ENCODE assay signal across 8 cellular contexts in the genomic region with DNA sequence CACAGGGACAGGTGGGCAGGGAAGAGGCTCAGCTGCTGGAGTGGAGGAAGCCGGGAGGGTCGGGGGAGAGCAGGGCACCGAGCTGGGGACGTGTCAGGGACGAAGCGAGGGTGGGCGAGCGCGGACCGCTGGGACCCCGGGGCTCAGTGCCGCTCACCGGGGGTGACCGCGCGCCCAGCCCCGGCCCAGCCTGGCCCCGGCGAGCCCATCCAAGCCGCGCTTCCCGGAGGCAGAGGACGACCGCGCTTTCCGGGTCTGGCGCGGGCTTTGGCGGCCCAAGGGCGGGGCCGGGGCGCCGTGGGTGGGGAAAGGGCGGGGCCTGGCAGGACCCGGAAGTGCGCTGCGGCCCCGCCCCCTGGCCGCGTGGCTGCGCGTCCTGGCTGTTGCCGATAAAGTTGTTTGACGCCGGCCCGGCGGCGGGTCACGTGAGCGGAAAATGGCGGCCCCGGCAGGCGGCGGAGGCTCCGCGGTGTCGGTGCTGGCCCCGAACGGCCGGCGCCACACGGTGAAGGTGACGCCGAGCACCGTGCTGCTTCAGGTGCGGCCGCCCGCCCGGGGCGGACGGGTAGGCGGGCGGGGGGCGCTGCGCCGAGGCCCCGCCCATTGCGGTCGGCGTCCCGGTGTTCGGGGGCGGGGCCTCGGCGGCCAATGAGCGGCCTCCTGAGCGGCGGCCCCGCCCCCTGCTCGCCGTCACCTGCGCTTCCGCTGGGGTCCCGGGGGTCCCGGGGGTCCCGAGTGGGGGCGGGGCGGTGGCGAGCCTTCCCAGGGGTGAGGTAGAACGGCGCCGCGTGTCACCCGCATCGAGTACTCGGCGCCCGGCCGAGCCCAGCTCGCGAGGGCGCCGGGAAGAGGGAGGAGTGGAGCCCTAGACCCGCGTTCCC. TPM values are rescaled to one million over a fixed set of nuclear protein-coding genes. Genes with fewer than 3 reads are reported as not detected.
DNase-seq lines count a peak whose midpoint lies in the region; ATAC-seq, FAIRE-seq and TF ChIP-seq lines count a peak whose summit lies in the region.

A gene with protein sequence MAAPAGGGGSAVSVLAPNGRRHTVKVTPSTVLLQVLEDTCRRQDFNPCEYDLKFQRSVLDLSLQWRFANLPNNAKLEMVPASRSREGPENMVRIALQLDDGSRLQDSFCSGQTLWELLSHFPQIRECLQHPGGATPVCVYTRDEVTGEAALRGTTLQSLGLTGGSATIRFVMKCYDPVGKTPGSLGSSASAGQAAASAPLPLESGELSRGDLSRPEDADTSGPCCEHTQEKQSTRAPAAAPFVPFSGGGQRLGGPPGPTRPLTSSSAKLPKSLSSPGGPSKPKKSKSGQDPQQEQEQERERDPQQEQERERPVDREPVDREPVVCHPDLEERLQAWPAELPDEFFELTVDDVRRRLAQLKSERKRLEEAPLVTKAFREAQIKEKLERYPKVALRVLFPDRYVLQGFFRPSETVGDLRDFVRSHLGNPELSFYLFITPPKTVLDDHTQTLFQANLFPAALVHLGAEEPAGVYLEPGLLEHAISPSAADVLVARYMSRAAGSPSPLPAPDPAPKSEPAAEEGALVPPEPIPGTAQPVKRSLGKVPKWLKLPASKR (plus strand): TSS at position 419 of the 881 bp plus-strand sequence. CDS start 18 bp downstream, at position 437.

- H3K4me3 Mint-ChIP-seq in activated naive CD8-positive, alpha-beta T cell treated with anti-CD3 and anti-CD28 coated beads for 36 hours = peak within 1 kb of the TSS; percentile 98

- peak within 1 kb of the TSS; percentile 77 for H2AFZ ChIP-seq in SU-DHL-6 (ENCODE audit: low read depth, low read length, severe bottlenecking)

- H3K4me1 Mint-ChIP-seq in activated naive CD8-positive, alpha-beta T cell treated with anti-CD3 and anti-CD28 coated beads for 36 hours = peaks cover 34% of the 10 kb centered on the region

- DNase-seq in HEK293T (ENCODE audit: extremely low spot score) (peak; percentile 98), MV-4-11 (lab: John Stamatoyannopoulos, UW) (peak; percentile 82), Right ventricle myocardium inferior (ENCODE audit: missing footprints) (peak; percentile 97), pancreas (peak; percentile 86 to 99 (median 94))
- DNase-seq in activated naive CD8-positive, alpha-beta T cell treated with anti-CD3 and anti-CD28 coated beads for 36 hours = peak; percentile 94

- intact Hi-C loops in Right ventricle myocardium inferior (cut with DNase I) = loop anchor here (5.0 kb wide), 1 partner anchor 35 kb away; no protein-coding TSS in a partner anchor
- intact Hi-C loops in pancreas (cut with DNase I) = no loop called here

- POLR2A ChIA-PET in HEK293T (lab: Yijun Ruan, JAX) = interaction anchor here (0.7 to 3.0 kb wide), 9 partner anchors 10 to 121 kb away, joined by 3 to 12 read pairs (median 4); a partner anchor contains a TSS

- H4K20me1 ChIP-seq in SU-DHL-6 (ENCODE audit: low read depth, low read length) = no peaks in the 10 kb centered on the region

- peak within 1 kb of the TSS; percentile 72 for H3K27ac ChIP-seq in SU-DHL-6 (ENCODE audit: low read depth, low read length)
- peak within 1 kb of the TSS; percentile 88 to 92 (median 90) for H3K27ac ChIP-seq in pancreas
- H3K27ac ChIP-seq in thymus (ENCODE audit: low read depth) = peak within 1 kb of the TSS; percentile 94

- peak within 1 kb of the TSS; percentile 80 for H3K4me2 ChIP-seq in SU-DHL-6 (ENCODE audit: low read depth, low read length, poor library complexity, severe bottlenecking)

- ATAC-seq in Right ventricle myocardium inferior (peak; percentile 97), pancreas (peak; percentile 95 to 98 (median 98))

- H3K9me3 ChIP-seq in SU-DHL-6 (ENCODE audit: insufficient read depth, low read length) (peaks cover 4% of the 10 kb centered on the region; the same call in 1 of the 2 replicates), pancreas (no peaks in the 10 kb centered on the region), thymus (ENCODE audit: control insufficient read depth) (no peaks in the 10 kb centered on the region)

- WGBS in pancreas, 2 donors = 0 to 1% methylated on average over 64 to 115 of the region's 115 CpGs
- WGBS in thymus = under 1% methylated on average over 115 of the region's 115 CpGs

- H3K9me2 ChIP-seq in SU-DHL-6 (replicated peaks; ENCODE audit: insufficient read depth, low read length) = no peaks in the 10 kb centered on the region

- peak within 1 kb of the TSS; percentile 99 for H3K27ac Mint-ChIP-seq in activated naive CD8-positive, alpha-beta T cell treated with anti-CD3 and anti-CD28 coated beads for 36 hours

- H3K9ac ChIP-seq in SU-DHL-6 (ENCODE audit: low read length) = peak within 1 kb of the TSS; percentile 93

- TF ChIP-seq CTCF in SU-DHL-6 (IDR thresholded peaks at IDR 0.05; ENCODE audit: insufficient read depth, low read length, poor library complexity, severe bottlenecking) (no peak), pancreas (IDR thresholded peaks at IDR 0.05) (no peak)

- no peak for FAIRE-seq in pancreas (lab: Jason Lieb, UNC)

- H3K4me1 ChIP-seq in pancreas (peaks cover 0 to 7% (median 3%) of the 10 kb centered on the region in 3 donors), thymus (ENCODE audit: control insufficient read depth, insufficient read depth, low read length) (peaks cover 11% of the 10 kb centered on the region)

- peaks cover 9% of the 10 kb centered on the region; the same call in 1 of the 2 replicates for H3K79me2 ChIP-seq in SU-DHL-6 (ENCODE audit: insufficient read depth, low read length)

- H3K27me3 ChIP-seq in SU-DHL-6 (ENCODE audit: low read length) (no peaks in the 10 kb centered on the region), pancreas (no peaks in the 10 kb centered on the region), thymus (ENCODE audit: control insufficient read depth, insufficient read depth) (peaks cover 5% of the 10 kb centered on the region)

- H3K4me3 ChIP-seq in GM08714 (ENCODE audit: low read length) (peak within 1 kb of the TSS; percentile 90), SU-DHL-6 (ENCODE audit: insufficient read depth, low read length, poor library complexity, severe bottlenecking) (peak within 1 kb of the TSS; percentile 88), pancreas (peak within 1 kb of the TSS; percentile 64 to 97 (median 84)), thymus (ENCODE audit: low read length) (peak within 1 kb of the TSS; percentile 92)

- H3K36me3 ChIP-seq in SU-DHL-6 (ENCODE audit: low read length) (no peaks in the 10 kb centered on the region), pancreas (no peaks in the 10 kb centered on the region), thymus (ENCODE audit: control insufficient read depth, insufficient read depth) (peaks cover 9% of the 10 kb centered on the region)

- peaks cover 10% of the 10 kb centered on the region for H3K36me3 Mint-ChIP-seq in activated naive CD8-positive, alpha-beta T cell treated with anti-CD3 and anti-CD28 coated beads for 36 hours

- no peaks in the 10 kb centered on the region; the same call in 1 of the 2 replicates for H3F3A ChIP-seq in SU-DHL-6 (ENCODE audit: insufficient read depth)

- peaks cover 3% of the 10 kb centered on the region for H3K27me3 Mint-ChIP-seq in activated naive CD8-positive, alpha-beta T cell treated with anti-CD3 and anti-CD28 coated beads for 36 hours

- CTCF ChIA-PET in HEK293T (lab: Yijun Ruan, JAX) = interaction anchor here (0.9 kb wide), 1 partner anchor 18 kb away, joined by 6 read pairs; no protein-coding TSS in a partner anchor

- peaks cover 2% of the 10 kb centered on the region for H3K9me3 Mint-ChIP-seq in activated naive CD8-positive, alpha-beta T cell treated with anti-CD3 and anti-CD28 coated beads for 36 hours

TF ChIP-seq in HEK293T, 16 proteins besides CTCF, POLR2A, EP300 and RAD21:
- TF ChIP-seq CTBP1 (IDR thresholded peaks at IDR 0.05; ENCODE audit: borderline replicate concordance) = no peak
- no peak for TF ChIP-seq NFRKB (IDR thresholded peaks at IDR 0.05)
- TF ChIP-seq FOXA1 (IDR thresholded peaks at IDR 0.05) = no peak
- no peak for TF ChIP-seq SUZ12 (IDR thresholded peaks at IDR 0.05)
- no peak for TF ChIP-seq ZNF384 (IDR thresholded peaks at IDR 0.05)
- TF ChIP-seq, protein P1, sequence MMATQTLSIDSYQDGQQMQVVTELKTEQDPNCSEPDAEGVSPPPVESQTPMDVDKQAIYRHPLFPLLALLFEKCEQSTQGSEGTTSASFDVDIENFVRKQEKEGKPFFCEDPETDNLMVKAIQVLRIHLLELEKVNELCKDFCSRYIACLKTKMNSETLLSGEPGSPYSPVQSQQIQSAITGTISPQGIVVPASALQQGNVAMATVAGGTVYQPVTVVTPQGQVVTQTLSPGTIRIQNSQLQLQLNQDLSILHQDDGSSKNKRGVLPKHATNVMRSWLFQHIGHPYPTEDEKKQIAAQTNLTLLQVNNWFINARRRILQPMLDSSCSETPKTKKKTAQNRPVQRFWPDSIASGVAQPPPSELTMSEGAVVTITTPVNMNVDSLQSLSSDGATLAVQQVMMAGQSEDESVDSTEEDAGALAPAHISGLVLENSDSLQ (IDR thresholded peaks at IDR 0.05) = no peak
- no peak for TF ChIP-seq BHLHE40 (IDR thresholded peaks at IDR 0.05; ENCODE audit: borderline replicate concordance)
- TF ChIP-seq ARNT (IDR thresholded peaks at IDR 0.05) = peak; percentile 85
- TF ChIP-seq ELF4 (IDR thresholded peaks at IDR 0.05) = no peak; the same call in none of the 2 replicates
- no peak; the same call in 1 of the 2 replicates for TF ChIP-seq FOXM1 (IDR thresholded peaks at IDR 0.05; ENCODE audit: borderline replicate concordance)
- TF ChIP-seq LEF1 (IDR thresholded peaks at IDR 0.05; ENCODE audit: borderline replicate concordance) = peak; percentile 96
- no peak for TF ChIP-seq FOXK2 (IDR thresholded peaks at IDR 0.05)
- no peak for TF ChIP-seq HDGF (IDR thresholded peaks at IDR 0.05; ENCODE audit: borderline replicate concordance)
- no peak for TF ChIP-seq TARDBP (IDR thresholded peaks at IDR 0.05)

RNA-seq across cellular contexts. Expression of the gene that starts here (rescaled TPM):
- 10 to 100 TPM; 21.7 to 22.5 TPM for total RNA-seq in activated naive CD8-positive, alpha-beta T cell treated with anti-CD3 and anti-CD28 coated beads for 36 hours
- total RNA-seq in Right ventricle myocardium inferior (25.5 TPM), pancreas (10 to 100 TPM; 12.2 to 25.7 (median 16.2) TPM)
- polyA plus RNA-seq in pancreas (10 to 100 TPM; 70.8 to 78.8 TPM), thymus (57.6 TPM)

Comparison
In these comparisons a context has a peak if more than half of its experiments do, and no peak if none do; other contexts are left out.
1. Peak in every context shown above with its lines: DNase-seq, ATAC-seq, H3K4me3 ChIP-seq and H3K27ac ChIP-seq.